ENCODE assay signal across 8 cellular contexts in the genomic region with DNA sequence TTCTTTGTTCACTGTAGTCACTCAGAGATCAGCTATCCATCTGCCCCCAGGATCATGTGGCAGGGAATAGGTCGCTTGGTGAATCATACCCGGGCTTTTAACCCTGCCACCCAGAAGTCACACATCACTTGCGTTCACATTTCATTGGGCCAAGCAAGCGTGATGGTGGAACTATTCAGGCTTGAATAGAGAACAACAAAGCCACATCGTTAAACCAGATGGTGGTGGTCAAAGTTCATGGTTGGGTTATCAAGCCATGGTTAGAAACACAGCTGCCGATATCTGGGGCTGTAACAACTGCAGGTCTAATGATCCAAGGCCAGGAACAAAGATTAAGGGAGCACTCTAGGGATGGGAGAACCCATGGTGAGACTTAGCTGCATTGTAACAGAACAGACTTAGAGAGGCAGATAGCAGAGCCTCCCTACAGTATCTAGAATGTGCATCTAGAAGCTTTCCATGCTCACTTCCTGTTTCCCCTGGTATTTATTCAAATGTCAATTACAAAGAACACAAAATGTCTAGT. TPM values are rescaled to one million over a fixed set of nuclear protein-coding genes. Genes with fewer than 3 reads are reported as not detected.
DNase-seq lines count a peak whose midpoint lies in the region; ATAC-seq and TF ChIP-seq lines count a peak whose summit lies in the region.

No MANE protein-coding gene starts in this region.

- H3K27me3 ChIP-seq in GM06990 (replicated peaks; ENCODE audit: control insufficient read depth, insufficient read depth, low read length) (no peaks in the 10 kb centered on the region), mesendoderm (ENCODE audit: insufficient read depth, low read length, poor library complexity) (no peaks in the 10 kb centered on the region)

- H3K4me3 Mint-ChIP-seq in activated T-helper 17 cell treated with anti-CD3 and anti-CD28 coated beads, Interleukin-2, amount 50 U/mL, for 72 hours = peak overlapping the region; percentile 55

- peaks cover 4% of the 10 kb centered on the region for H3K9me3 Mint-ChIP-seq in activated T-helper 17 cell treated with anti-CD3 and anti-CD28 coated beads, Interleukin-2, amount 50 U/mL, for 72 hours

- H3K79me2 ChIP-seq in mesendoderm (ENCODE audit: control insufficient read depth, insufficient read depth, low read length) = no peaks in the 10 kb centered on the region

- no peak overlapping the region for H3K23ac ChIP-seq in mesendoderm (ENCODE audit: low read length)

- no peak overlapping the region for H3K18ac ChIP-seq in mesendoderm (ENCODE audit: low read length)

- peak; percentile 72 for ATAC-seq in GM19467 (IDR thresholded peaks at IDR 0.05; ENCODE audit: unreplicated experiment)
- ATAC-seq in HG03457 (IDR thresholded peaks at IDR 0.05; ENCODE audit: unreplicated experiment) = peak; percentile 71
- no peak for ATAC-seq in activated T-helper 17 cell treated with anti-CD3 and anti-CD28 coated beads, Interleukin-2, amount 50 U/mL, for 72 hours (replicated peaks)
- no peak for ATAC-seq in left lobe of liver

- no peaks in the 10 kb centered on the region for H3K27me3 Mint-ChIP-seq in activated T-helper 17 cell treated with anti-CD3 and anti-CD28 coated beads, Interleukin-2, amount 50 U/mL, for 72 hours

- DNase-seq in GM06990 (ENCODE audit: extremely low read depth, insufficient read length) (peak; percentile 80), mesendoderm (no peak), NCI-H82 (lab: John Stamatoyannopoulos, UW) (no peak), left lobe of liver (ENCODE audit: low spot score) (no peak)
- DNase-seq in stimulated activated CD8-positive, alpha-beta memory T cell treated with anti-CD3 and anti-CD28 coated beads, Interleukin-4, amount 100 ng/mL, for 48 hours = no peak

- no peak overlapping the region for H2BK5ac ChIP-seq in mesendoderm (ENCODE audit: low read length)

- H3K4me2 ChIP-seq in mesendoderm (ENCODE audit: low read length) = no peak overlapping the region

- no peak overlapping the region for H4K8ac ChIP-seq in mesendoderm (ENCODE audit: low read depth, low read length)

- H3K27ac ChIP-seq in mesendoderm (ENCODE audit: low read depth, low read length) = no peak overlapping the region

- H3K4me3 ChIP-seq in GM06990 (replicated peaks; ENCODE audit: low read depth, low read length) = peak overlapping the region; percentile 53
- H3K4me3 ChIP-seq in mesendoderm (ENCODE audit: low read length) = no peak overlapping the region

- H3K27ac Mint-ChIP-seq in activated T-helper 17 cell treated with anti-CD3 and anti-CD28 coated beads, Interleukin-2, amount 50 U/mL, for 72 hours = peak overlapping the region; percentile 28

- H2AK5ac ChIP-seq in mesendoderm (ENCODE audit: low read length) = no peak overlapping the region

- no peaks in the 10 kb centered on the region for H3K36me3 Mint-ChIP-seq in activated T-helper 17 cell treated with anti-CD3 and anti-CD28 coated beads, Interleukin-2, amount 50 U/mL, for 72 hours (ENCODE audit: low read depth)

- H3K36me3 ChIP-seq in GM06990 (ENCODE audit: control insufficient read depth, insufficient read depth, low read length) = no peaks in the 10 kb centered on the region
- no peaks in the 10 kb centered on the region for H3K36me3 ChIP-seq in mesendoderm (ENCODE audit: control insufficient read depth, insufficient read depth, low read length)

- H2BK120ac ChIP-seq in mesendoderm (ENCODE audit: low read depth, low read length) = no peak overlapping the region

- no peaks in the 10 kb centered on the region for H3K4me1 ChIP-seq in mesendoderm (ENCODE audit: control insufficient read depth, low read depth, low read length)

- no peak overlapping the region for H4K5ac ChIP-seq in mesendoderm (ENCODE audit: low read length)

- no peak overlapping the region for H3K4ac ChIP-seq in mesendoderm (ENCODE audit: low read depth, low read length)

- no CpG with 5 or more reads among the region's 6 CpGs for WGBS in mesendoderm (ENCODE audit: extremely low coverage, insufficient coverage, low lambda C conversion rate)

- TF ChIP-seq CTCF in GM06990 (IDR thresholded peaks at IDR 0.05; ENCODE audit: insufficient read depth, low read length, poor library complexity, severe bottlenecking) = no peak

- no peaks in the 10 kb centered on the region for H3K79me1 ChIP-seq in mesendoderm (ENCODE audit: low read length)

- H3K56ac ChIP-seq in mesendoderm (ENCODE audit: low read length) = no peak overlapping the region

- peaks cover 46% of the 10 kb centered on the region for H3K4me1 Mint-ChIP-seq in activated T-helper 17 cell treated with anti-CD3 and anti-CD28 coated beads, Interleukin-2, amount 50 U/mL, for 72 hours

- no peak overlapping the region for H3K9ac ChIP-seq in mesendoderm (ENCODE audit: low read length)

- H2BK15ac ChIP-seq in mesendoderm (replicated peaks; ENCODE audit: low read depth) = no peak overlapping the region

RNA-seq across cellular contexts. Expression of gene PTPRC, which starts 40.0 kb away (rescaled TPM):
- 100 to 1,000 TPM; 366 to 421 TPM for total RNA-seq in activated T-helper 17 cell treated with anti-CD3 and anti-CD28 coated beads, Interleukin-2, amount 50 U/mL, for 72 hours
- not detected for polyA plus RNA-seq in mesendoderm (2013, experiment 1 of 2)
- under 0.01 TPM for polyA plus RNA-seq in mesendoderm (2013, experiment 2 of 2)
- total RNA-seq in left lobe of liver = 5.4 TPM

RNA-seq across cellular contexts. Expression of gene ATP6V1G3, which starts 58.4 kb away (rescaled TPM):
- total RNA-seq in activated T-helper 17 cell treated with anti-CD3 and anti-CD28 coated beads, Interleukin-2, amount 50 U/mL, for 72 hours = not detected
- not detected for polyA plus RNA-seq in mesendoderm (2013, experiment 1 of 2)
- not detected for polyA plus RNA-seq in mesendoderm (2013, experiment 2 of 2)
- total RNA-seq in left lobe of liver = not detected

Comparison
In these comparisons a context has a peak if more than half of its experiments do, and no peak if none do; other contexts are left out.
1. ATAC-seq: peak in GM19467 (single experiment) and HG03457 (single experiment); none in activated T-helper 17 cell treated with anti-CD3 and anti-CD28 coated beads, Interleukin-2, amount 50 U/mL, for 72 hours (single experiment) and left lobe of liver (single experiment).
2. RNA of gene PTPRC, which starts 40.0 kb away (total RNA-seq): 366 to 421 TPM in activated T-helper 17 cell treated with anti-CD3 and anti-CD28 coated beads, Interleukin-2, amount 50 U/mL, for 72 hours; 5.4 TPM in left lobe of liver (single experiment); every median in the first group is over 10 times any median in the second.